In the genomic region with DNA sequence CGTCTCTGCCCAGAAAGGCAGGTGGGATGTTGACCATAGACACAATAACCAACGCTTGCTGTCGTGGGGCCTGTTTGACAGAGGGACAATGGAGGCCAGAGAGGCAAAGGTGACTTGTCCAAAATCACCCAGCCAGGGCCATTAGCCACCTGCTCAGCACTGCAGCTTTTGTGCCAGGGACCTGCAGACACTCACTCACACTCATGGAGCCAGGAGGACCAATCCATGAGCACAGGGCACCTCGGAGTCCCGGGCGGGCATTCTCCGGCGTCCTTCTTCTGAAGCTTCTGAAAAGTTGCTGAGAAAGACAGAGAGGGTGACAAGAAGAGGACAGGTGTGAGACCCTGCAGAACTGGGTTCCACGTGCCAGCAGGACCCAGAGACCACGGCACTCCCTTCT, we compare ENCODE assay signal across 28 cellular contexts.
"Had no signal": no experiment of that assay in that cellular context is flagged by ENCODE, and none has a peak within 500 bp of the region (broad histone marks: within the 10 kb centered on the region; RNA-seq: fewer than 3 reads in every experiment).

No MANE protein-coding gene starts in this region.

- H3K27ac ChIP-seq: cardiac muscle cell, SJSA1 had no signal

- ATAC-seq: activated CD8-positive, alpha-beta T cell treated with anti-CD3 and anti-CD28 coated beads for 36 hours; activated T-cell treated with anti-CD3 and anti-CD28 coated beads, Interleukin-2, amount 50 U/mL, for 72 hours; activated T-helper 17 cell treated with anti-CD3 and anti-CD28 coated beads, Interleukin-2, amount 50 U/mL, for 72 hours; K562; PC-3 had no signal

- H3K4me3 ChIP-seq: cardiac muscle cell, K562, SJSA1 had no signal

- DNase-seq: activated CD4-positive, alpha-beta T cell treated with anti-CD3 and anti-CD28 coated beads, Interleukin-2, amount 10 ng/mL, durations not matched to agents 24 days and 14 days; activated CD4-positive, alpha-beta T cell treated with anti-CD3 and anti-CD28 coated beads, Interleukin-2, amount 50 U/mL, for 4 hours; activated CD8-positive, alpha-beta T cell treated with anti-CD3 and anti-CD28 coated beads for 36 hours; activated effector memory CD4-positive, alpha-beta T cell treated with anti-CD3 and anti-CD28 coated beads, Interleukin-2, amount 50 U/mL, for 16 hours; activated naive CD4-positive, alpha-beta T cell; activated naive CD4-positive, alpha-beta T cell treated with anti-CD3 and anti-CD28 coated beads, Interleukin-2, amount 50 U/mL, for 16 hours; activated naive CD8-positive, alpha-beta T cell treated with anti-CD3 and anti-CD28 coated beads for 36 hours; activated T-cell treated with anti-CD3 and anti-CD28 coated beads, Interleukin-2, amount 50 U/mL, for 1 hour; activated T-cell treated with anti-CD3 and anti-CD28 coated beads, Interleukin-2, amount 50 U/mL, for 72 hours; amniotic stem cell; aorta; NCI-H1105; NCI-H1436 treated with DMSO at 0.1 percent for 48 hours; NCI-H1694 treated with DMSO at 0.1 percent for 48 hours; NCI-H2029; NCI-H345; NCI-H526; NCI-H748 treated with DMSO at 0.1 percent for 48 hours; NK-92 treated with Interleukin-12 subunit alpha and Interleukin-12 subunit beta, amount 100 ng/mL, for 24 hours; PC-3; SHP77 treated with DMSO at 0.1 percent for 48 hours; SK-N-SH had no signal

- H3K36me3 ChIP-seq: cardiac muscle cell, SJSA1 had no signal

- H3K27me3 ChIP-seq: cardiac muscle cell had no signal

- H3K9me3 ChIP-seq: SJSA1, SK-N-SH had no signal

- H3K9ac ChIP-seq: SK-N-SH had no signal

- FAIRE-seq: K562, RCC 7860, TTC549 had no signal
